In genomic region chr6:35259946-35260626, GRCh38 we compare ENCODE assay signal across 8 cellular contexts. TPM values are rescaled to one million over a fixed set of nuclear protein-coding genes. Genes with fewer than 3 reads are reported as not detected.
DNase-seq lines count a peak whose midpoint lies in the region; ATAC-seq, FAIRE-seq and TF ChIP-seq lines count a peak whose summit lies in the region.

No MANE protein-coding gene starts in this region.

- dilution Hi-C loops in endothelial cell of umbilical vein (cut with MboI; ENCODE audit: extremely low pct_ligation_motif_present, low sequenced_read_pairs) = no loop called here

- no peak for TF ChIP-seq CTCF in endothelial cell of umbilical vein (IDR thresholded peaks at IDR 0.05; ENCODE audit: extremely low read depth in 1 of 2, insufficient read depth in 1 of 2, low read depth in 1 of 2, low read length in 2 of 2)

- H3K4me1 ChIP-seq in endothelial cell of umbilical vein (ENCODE audit: control insufficient read depth, extremely low read depth, insufficient read depth, low read length) (peaks cover 14% of the 10 kb centered on the region), mucosa of stomach (ENCODE audit: control insufficient read depth, insufficient read depth, low read length) (peaks cover 21% of the 10 kb centered on the region)

- DNase-seq in NCI-H1436 (lab: John Stamatoyannopoulos, UW) (peak; percentile 35), NCI-H1436 treated with DMSO at 0.1 percent for 48 hours (lab: John Stamatoyannopoulos, UW) (no peak), NCI-H526 (lab: John Stamatoyannopoulos, UW) (peak; percentile 33 to 77), endothelial cell of umbilical vein (ENCODE audit: low read depth, low spot score) (no peak)
- peak; percentile 52 for DNase-seq in activated CD8-positive, alpha-beta memory T cell treated with anti-CD3 and anti-CD28 coated beads, Interleukin-2, amount 50 U/mL, for 1 hour (ENCODE audit: extremely low read depth)
- peak; percentile 87 for DNase-seq in stimulated activated CD8-positive, alpha-beta memory T cell treated with anti-CD3 and anti-CD28 coated beads, Interleukin-4, amount 100 ng/mL, for 48 hours

- H3K4me3 ChIP-seq in endothelial cell of umbilical vein (replicated peaks in 1 of 3; ENCODE audit: insufficient read depth in 1 of 3, low read depth in 1 of 3, low read length in 3 of 3) = peak overlapping the region; percentile 55 to 63 (median 62)
- peak overlapping the region; percentile 88 for H3K4me3 ChIP-seq in mucosa of stomach (ENCODE audit: low read length)

- peak overlapping the region; percentile 68 for H3K4me2 ChIP-seq in endothelial cell of umbilical vein (ENCODE audit: insufficient read depth, low read length)

- no peak for FAIRE-seq in endothelial cell of umbilical vein (lab: Jason Lieb, UNC)

- BruUV-seq in endothelial cell of umbilical vein (replicated peaks; lab: Mats Ljungman, UMichigan) = TSS peak; percentile 44

- H3K27me3 ChIP-seq in endothelial cell of umbilical vein (ENCODE audit: control insufficient read depth in 2 of 2, insufficient read depth in 2 of 2, low read length in 2 of 2) (no peaks in the 10 kb centered on the region), mucosa of stomach (ENCODE audit: control insufficient read depth, insufficient read depth, low read length) (no peaks in the 10 kb centered on the region)

- intact Hi-C loops in endothelial cell of umbilical vein (cut with micrococcal nuclease) = loop anchor here (5.0 kb wide), 1 partner anchor 43 kb away; no protein-coding TSS in a partner anchor

- no peaks in the 10 kb centered on the region for H3K9me1 ChIP-seq in endothelial cell of umbilical vein (replicated peaks; ENCODE audit: control insufficient read depth, extremely low read depth, insufficient read depth, low read length)

- CTCF ChIA-PET in endothelial cell of umbilical vein (lab: Charles Lee) = interaction anchor here (0.8 to 2.2 kb wide), 8 partner anchors 8 to 273 kb away, joined by 3 to 21 read pairs (median 4); no protein-coding TSS in a partner anchor

- H3K9me3 ChIP-seq in endothelial cell of umbilical vein (replicated peaks; ENCODE audit: control insufficient read depth, insufficient read depth, low read length) = no peaks in the 10 kb centered on the region
- H3K9me3 ChIP-seq in mucosa of stomach (ENCODE audit: control insufficient read depth, low read length) = no peaks in the 10 kb centered on the region

- POLR2A ChIA-PET in endothelial cell of umbilical vein (lab: Charles Lee) = no interaction called here

- peaks cover 3% of the 10 kb centered on the region for H3K79me2 ChIP-seq in endothelial cell of umbilical vein (ENCODE audit: control insufficient read depth, insufficient read depth, low read length)

- H3K27ac ChIP-seq in endothelial cell of umbilical vein (ENCODE audit: insufficient read depth, low read depth, low read length) = peak overlapping the region; percentile 25

- H2AFZ ChIP-seq in endothelial cell of umbilical vein (ENCODE audit: low read depth, low read length) = peak overlapping the region; percentile 35

- ATAC-seq in HG02938 (IDR thresholded peaks at IDR 0.05; ENCODE audit: unreplicated experiment) = peak; percentile 43

- TF ChIP-seq POLR2A in endothelial cell of umbilical vein (IDR thresholded peaks at IDR 0.05; ENCODE audit: low read depth, low read length) = no peak

- no peaks in the 10 kb centered on the region for H3K36me3 ChIP-seq in endothelial cell of umbilical vein (ENCODE audit: control insufficient read depth in 2 of 2, extremely low read depth in 1 of 2, insufficient read depth in 2 of 2, low read length in 2 of 2)
- H3K36me3 ChIP-seq in mucosa of stomach (ENCODE audit: control insufficient read depth, insufficient read depth, low read length) = no peaks in the 10 kb centered on the region

- H4K20me1 ChIP-seq in endothelial cell of umbilical vein (replicated peaks; ENCODE audit: control insufficient read depth, extremely low read depth, insufficient read depth, low read length) = no peaks in the 10 kb centered on the region

- H3K9ac ChIP-seq in endothelial cell of umbilical vein (replicated peaks; ENCODE audit: extremely low read depth, insufficient read depth, low read length) (peak overlapping the region; percentile 48), mucosa of stomach (ENCODE audit: low read length) (peak overlapping the region; percentile 84)

TF ChIP-seq in endothelial cell of umbilical vein, 7 proteins besides CTCF, POLR2A, EP300 and RAD21:
- TF ChIP-seq EZH2 (IDR thresholded peaks at IDR 0.05; ENCODE audit: borderline replicate concordance, low read depth, low read length, severe bottlenecking) (no peak), POLR2AphosphoS5 (IDR thresholded peaks at IDR 0.05; ENCODE audit: insufficient read depth, low read depth, low read length) (no peak), FOS (IDR thresholded peaks at IDR 0.05; ENCODE audit: borderline replicate concordance, insufficient read depth, low read length) (no peak), MAX (IDR thresholded peaks at IDR 0.05; ENCODE audit: insufficient read depth, insufficient read length) (no peak), MYC (IDR thresholded peaks at IDR 0.05; ENCODE audit: low read depth, low read length) (no peak), GATA2 (IDR thresholded peaks at IDR 0.05; ENCODE audit: insufficient read depth, insufficient read length, low read depth, low read length) (no peak), JUN (IDR thresholded peaks at IDR 0.05; ENCODE audit: borderline replicate concordance, insufficient read depth, insufficient read length, low read depth) (no peak)

RNA-seq across cellular contexts. Expression of gene ZNF76, which starts 0.6 kb away (rescaled TPM):
- total RNA-seq in endothelial cell of umbilical vein = 26.7 and 34.6 TPM in 2 replicates
- polyA plus RNA-seq in endothelial cell of umbilical vein = 27.9 and 33.3 TPM in 2 replicates
- polyA plus RNA-seq in endothelial cell of umbilical vein (2011; cell fraction: cytosol; rRNA removed) = 18.4 and 20.7 TPM in 2 replicates
- polyA plus RNA-seq in endothelial cell of umbilical vein (2011; cell fraction: nucleus; rRNA removed) = 91.7 and 122 TPM in 2 replicates
- polyA plus RNA-seq in endothelial cell of umbilical vein (2012) = 18.1 and 20.8 TPM in 2 replicates
- 35.4 and 44.9 TPM in 2 replicates for polyA minus RNA-seq in endothelial cell of umbilical vein
- 9.7 TPM for polyA minus RNA-seq in endothelial cell of umbilical vein (2011; cell fraction: cytosol; rRNA and poly(A)+ RNA removed)
- 26.9 and 29.8 TPM in 2 replicates for polyA minus RNA-seq in endothelial cell of umbilical vein (2011; cell fraction: nucleus; rRNA and poly(A)+ RNA removed)

RNA-seq across cellular contexts. Expression of gene DEF6, which starts 37.5 kb away (rescaled TPM):
- total RNA-seq in endothelial cell of umbilical vein = 0.77 and 1.0 TPM in 2 replicates
- polyA plus RNA-seq in endothelial cell of umbilical vein = 0.43 and 0.59 TPM in 2 replicates
- polyA plus RNA-seq in endothelial cell of umbilical vein (2011; cell fraction: cytosol; rRNA removed) = 0.36 and 0.49 TPM in 2 replicates
- 2.2 and 2.8 TPM in 2 replicates for polyA plus RNA-seq in endothelial cell of umbilical vein (2011; cell fraction: nucleus; rRNA removed)
- 0.74 and 1.3 TPM in 2 replicates for polyA plus RNA-seq in endothelial cell of umbilical vein (2012)
- 0.41 and 2.6 TPM in 2 replicates for polyA minus RNA-seq in endothelial cell of umbilical vein
- not detected for polyA minus RNA-seq in endothelial cell of umbilical vein (2011; cell fraction: cytosol; rRNA and poly(A)+ RNA removed)
- polyA minus RNA-seq in endothelial cell of umbilical vein (2011; cell fraction: nucleus; rRNA and poly(A)+ RNA removed) = 1.0 and 1.3 TPM in 2 replicates

RNA-seq across cellular contexts. Expression of gene SCUBE3, which starts 46.3 kb away (rescaled TPM):
- total RNA-seq in endothelial cell of umbilical vein = 0.62 and 1.5 TPM in 2 replicates
- 1.0 and 1.1 TPM in 2 replicates for polyA plus RNA-seq in endothelial cell of umbilical vein
- polyA plus RNA-seq in endothelial cell of umbilical vein (2011; cell fraction: cytosol; rRNA removed) = 0.74 and 1.0 TPM in 2 replicates
- 1.8 and 2.1 TPM in 2 replicates for polyA plus RNA-seq in endothelial cell of umbilical vein (2011; cell fraction: nucleus; rRNA removed)
- 1.4 and 2.2 TPM in 2 replicates for polyA plus RNA-seq in endothelial cell of umbilical vein (2012)
- 2.2 and 3.0 TPM in 2 replicates for polyA minus RNA-seq in endothelial cell of umbilical vein
- not detected for polyA minus RNA-seq in endothelial cell of umbilical vein (2011; cell fraction: cytosol; rRNA and poly(A)+ RNA removed)
- 0.87 and 1.1 TPM in 2 replicates for polyA minus RNA-seq in endothelial cell of umbilical vein (2011; cell fraction: nucleus; rRNA and poly(A)+ RNA removed)

Comparison
In these comparisons a context has a peak if more than half of its experiments do, and no peak if none do; other contexts are left out.
1. DNase-seq: peak in NCI-H1436 (single experiment), NCI-H526 (2 of 2), activated CD8-positive, alpha-beta memory T cell treated with anti-CD3 and anti-CD28 coated beads, Interleukin-2, amount 50 U/mL, for 1 hour (single experiment) and stimulated activated CD8-positive, alpha-beta memory T cell treated with anti-CD3 and anti-CD28 coated beads, Interleukin-4, amount 100 ng/mL, for 48 hours (single experiment); none in NCI-H1436 treated with DMSO at 0.1 percent for 48 hours (single experiment) and endothelial cell of umbilical vein (single experiment).